ENCODE assay signal across 12 cellular contexts in genomic region chr6:39389372-39389767, GRCh38.
DNase-seq lines count a peak whose midpoint lies in the region; ATAC-seq, FAIRE-seq and TF ChIP-seq lines count a peak whose summit lies in the region.
"Had no signal": no experiment of that assay in that cellular context is flagged by ENCODE, and none has a peak within 500 bp of the region (broad histone marks: within the 10 kb centered on the region; RNA-seq: fewer than 3 reads in every experiment).

No MANE protein-coding gene starts in this region.

- TF ChIP-seq POLR2A in HepG2 (IDR thresholded peaks at IDR 0.05; ENCODE audit: insufficient read depth in 1 of 2, low read depth in 2 of 2, low read length in 2 of 2): no peak

- TF ChIP-seq RAD21 in HepG2 (CRISPR knock-in tag; IDR thresholded peaks at IDR 0.05): no peak

- no peaks in the 10 kb centered on the region for H3K9me3 Mint-ChIP-seq in activated CD4-positive, alpha-beta T cell treated with anti-CD3 and anti-CD28 coated beads for 36 hours (ENCODE audit: low read depth)
- H3K9me3 Mint-ChIP-seq: activated naive CD8-positive, alpha-beta T cell treated with anti-CD3 and anti-CD28 coated beads, Interleukin-2, amount 10 ng/mL, durations not matched to agents 7 days and 5 days; naive thymus-derived CD8-positive, alpha-beta T cell had no signal

- TF ChIP-seq CTCF in BE2C (IDR thresholded peaks at IDR 0.05; ENCODE audit: low read depth, low read length) (0 out of 2 replicates have a peak, but pooled peaks have one; percentile 17), HepG2 (CRISPR knock-in tag; IDR thresholded peaks at IDR 0.05) (0 out of 2 replicates have a peak, but pooled peaks have one; percentile 10)

- DNase-seq in BE2C (no peak), H7 (peak; percentile 48), T47D (ENCODE audit: low read depth in 1 of 2, low spot score in 1 of 2) (peak; percentile 9 to 52), HepG2 (ENCODE audit: low spot score) (no peak), GOT3 (lab: John Stamatoyannopoulos, UW) (no peak)
- DNase-seq in activated CD4-positive, alpha-beta T cell treated with anti-CD3 and anti-CD28 coated beads for 36 hours: no peak
- DNase-seq: activated naive CD8-positive, alpha-beta T cell treated with anti-CD3 and anti-CD28 coated beads, Interleukin-2, amount 10 ng/mL, durations not matched to agents 7 days and 5 days; naive thymus-derived CD8-positive, alpha-beta T cell had no signal

- CTCF ChIA-PET in HepG2 (lab: Yijun Ruan, JAX; ENCODE audit: low intra/inter-chr PET ratio, low total read pairs): no interaction called here
- CTCF ChIA-PET in activated CD4-positive, alpha-beta T cell treated with anti-CD3 and anti-CD28 coated beads for 36 hours (lab: Charles Lee): interaction anchor here (0.6 kb wide), 1 partner anchor 41 kb away, joined by 3 read pairs; no protein-coding TSS in a partner anchor

- no peaks in the 10 kb centered on the region for H3K36me3 Mint-ChIP-seq in activated CD4-positive, alpha-beta T cell treated with anti-CD3 and anti-CD28 coated beads for 36 hours (ENCODE audit: low read depth)
- H3K36me3 Mint-ChIP-seq: activated naive CD8-positive, alpha-beta T cell treated with anti-CD3 and anti-CD28 coated beads, Interleukin-2, amount 10 ng/mL, durations not matched to agents 7 days and 5 days; naive thymus-derived CD8-positive, alpha-beta T cell had no signal

- intact Hi-C loops in HepG2 (cut with micrococcal nuclease; ENCODE audit: unreplicated experiment): no loop called here
- intact Hi-C loops in activated CD4-positive, alpha-beta T cell treated with anti-CD3 and anti-CD28 coated beads for 36 hours (cut with DNase I, micrococcal nuclease): no loop called here

- peaks cover 11% of the 10 kb centered on the region for H3K27me3 Mint-ChIP-seq in activated CD4-positive, alpha-beta T cell treated with anti-CD3 and anti-CD28 coated beads for 36 hours

- POLR2A ChIA-PET in HepG2 (lab: Yijun Ruan, JAX): no interaction called here
- POLR2A ChIA-PET in activated CD4-positive, alpha-beta T cell treated with anti-CD3 and anti-CD28 coated beads for 36 hours (lab: Charles Lee): no interaction called here

- no peaks in the 10 kb centered on the region for H4K20me1 ChIP-seq in HepG2 (ENCODE audit: insufficient read depth, low read length)

- H3K27me3 ChIP-seq in BE2C: no peaks in the 10 kb centered on the region
- H3K27me3 ChIP-seq in H7 (ENCODE audit: control insufficient read depth, insufficient read depth, low read length): no peaks in the 10 kb centered on the region; the same call in 1 of the 2 replicates
- H3K27me3 ChIP-seq in HepG2 (ENCODE audit: control insufficient read depth in 1 of 2, insufficient read depth in 2 of 2, low read length in 2 of 2): no peaks in the 10 kb centered on the region; a peak in 1 of 5 replicates

- no peak overlapping the region for H3K27ac Mint-ChIP-seq in activated CD4-positive, alpha-beta T cell treated with anti-CD3 and anti-CD28 coated beads for 36 hours
- H3K27ac Mint-ChIP-seq: activated naive CD8-positive, alpha-beta T cell treated with anti-CD3 and anti-CD28 coated beads, Interleukin-2, amount 10 ng/mL, durations not matched to agents 7 days and 5 days; naive thymus-derived CD8-positive, alpha-beta T cell had no signal

- no peaks in the 10 kb centered on the region for H3K4me1 Mint-ChIP-seq in activated CD4-positive, alpha-beta T cell treated with anti-CD3 and anti-CD28 coated beads for 36 hours
- H3K4me1 Mint-ChIP-seq: activated naive CD8-positive, alpha-beta T cell treated with anti-CD3 and anti-CD28 coated beads, Interleukin-2, amount 10 ng/mL, durations not matched to agents 7 days and 5 days; naive thymus-derived CD8-positive, alpha-beta T cell had no signal

- no peak overlapping the region for H2AFZ ChIP-seq in HepG2 (ENCODE audit: low read length)

- no peak overlapping the region for H3K4me2 ChIP-seq in HepG2 (ENCODE audit: low read depth, low read length)

- no peak for TF ChIP-seq EP300 in HepG2 (IDR thresholded peaks at IDR 0.05; ENCODE audit: low read depth in 2 of 2, low read length in 2 of 2)
- TF ChIP-seq EP300 in HepG2 (CRISPR knock-in tag; IDR thresholded peaks at IDR 0.05; ENCODE audit: borderline replicate concordance): no peak

- H3K27ac ChIP-seq in HepG2 (ENCODE audit: extremely low read length, insufficient read depth, low read length): no peak overlapping the region

- H3K9me3 ChIP-seq in BE2C: no peaks in the 10 kb centered on the region
- no peaks in the 10 kb centered on the region for H3K9me3 ChIP-seq in HepG2 (ENCODE audit: low read length)

- no peak overlapping the region for H3K4me3 Mint-ChIP-seq in activated CD4-positive, alpha-beta T cell treated with anti-CD3 and anti-CD28 coated beads for 36 hours
- H3K4me3 Mint-ChIP-seq: activated naive CD8-positive, alpha-beta T cell treated with anti-CD3 and anti-CD28 coated beads, Interleukin-2, amount 10 ng/mL, durations not matched to agents 7 days and 5 days; naive thymus-derived CD8-positive, alpha-beta T cell had no signal

- peak; percentile 75 for ATAC-seq in HepG2
- ATAC-seq in HG03442 (IDR thresholded peaks at IDR 0.05; ENCODE audit: unreplicated experiment): no peak
- no peak for ATAC-seq in activated CD4-positive, alpha-beta T cell treated with anti-CD3 and anti-CD28 coated beads for 36 hours
- no peak for ATAC-seq in GM21717 (IDR thresholded peaks at IDR 0.05; ENCODE audit: unreplicated experiment)
- ATAC-seq: naive thymus-derived CD8-positive, alpha-beta T cell had no signal

- in situ Hi-C loops in T47D (cut with HindIII; ENCODE audit: low pct_unique_long_range_greater_than_20kb, low sequenced_read_pairs) (no loop called here), HepG2 (cut with HindIII; ENCODE audit: extremely low pct_ligation_motif_present, low pct_unique_long_range_greater_than_20kb) (no loop called here)

- no peaks in the 10 kb centered on the region for H3K79me2 ChIP-seq in HepG2 (ENCODE audit: insufficient read depth, low read length)

- H3K4me3 ChIP-seq in BE2C (ENCODE audit: low read depth, low read length) (no peak overlapping the region), H7 (ENCODE audit: insufficient read depth, low read depth, low read length) (no peak overlapping the region), HepG2 (replicated peaks in 1 of 3; ENCODE audit: insufficient read depth in 1 of 3, low read depth in 2 of 3, low read length in 3 of 3) (no peak overlapping the region)

- FAIRE-seq in HepG2 (lab: Jason Lieb, UNC): no peak
- FAIRE-seq: frontal cortex, RCC 7860 had no signal

- no peak overlapping the region for H3K9ac ChIP-seq in HepG2 (ENCODE audit: insufficient read depth, low read depth, low read length)

- WGBS in HepG2 (ENCODE audit: low lambda C conversion rate): 8% methylated on average over 4 of the region's 4 CpGs

- BruUV-seq in HepG2 (replicated peaks; lab: Mats Ljungman, UMichigan): no TSS peak

- H3K36me3 ChIP-seq in BE2C (no peaks in the 10 kb centered on the region), H7 (replicated peaks; ENCODE audit: control insufficient read depth, insufficient read depth, low read length) (no peaks in the 10 kb centered on the region), HepG2 (replicated peaks in 1 of 2; ENCODE audit: control insufficient read depth in 1 of 2, insufficient read depth in 2 of 2, low read length in 2 of 2) (no peaks in the 10 kb centered on the region)

- H3K4me1 ChIP-seq in BE2C: no peaks in the 10 kb centered on the region
- no peaks in the 10 kb centered on the region for H3K4me1 ChIP-seq in HepG2 (ENCODE audit: insufficient read depth, low read length)

TF ChIP-seq in HepG2, 621 proteins besides CTCF, POLR2A, EP300 and RAD21:
- TF ChIP-seq ZNF687 (CRISPR knock-in tag; IDR thresholded peaks at IDR 0.05) (no peak), CEBPB (IDR thresholded peaks at IDR 0.05; ENCODE audit: borderline replicate concordance, low read depth, low read length) (no peak), FOXA1 (IDR thresholded peaks at IDR 0.05) (no peak), FOXA1 (CRISPR knock-in tag; IDR thresholded peaks at IDR 0.05) (no peak), THRA (CRISPR knock-in tag; IDR thresholded peaks at IDR 0.05; ENCODE audit: borderline replicate concordance) (no peak), STAG1 (CRISPR knock-in tag; IDR thresholded peaks at IDR 0.05) (peak; percentile 16; the same call in 1 of the 2 replicates)
TF ChIP-seq in HepG2: peak in this region for 1.

Comparison
In these comparisons a context has a peak if more than half of its experiments do, and no peak if none do; other contexts are left out.
1. DNase-seq: peak in H7 (single experiment) and T47D (2 of 2); none in BE2C (single experiment), HepG2 (single experiment), activated CD4-positive, alpha-beta T cell treated with anti-CD3 and anti-CD28 coated beads for 36 hours (single experiment) and GOT3 (single experiment).